Comparison of ENCODE assay signal across 8 cellular contexts in the genomic region with DNA sequence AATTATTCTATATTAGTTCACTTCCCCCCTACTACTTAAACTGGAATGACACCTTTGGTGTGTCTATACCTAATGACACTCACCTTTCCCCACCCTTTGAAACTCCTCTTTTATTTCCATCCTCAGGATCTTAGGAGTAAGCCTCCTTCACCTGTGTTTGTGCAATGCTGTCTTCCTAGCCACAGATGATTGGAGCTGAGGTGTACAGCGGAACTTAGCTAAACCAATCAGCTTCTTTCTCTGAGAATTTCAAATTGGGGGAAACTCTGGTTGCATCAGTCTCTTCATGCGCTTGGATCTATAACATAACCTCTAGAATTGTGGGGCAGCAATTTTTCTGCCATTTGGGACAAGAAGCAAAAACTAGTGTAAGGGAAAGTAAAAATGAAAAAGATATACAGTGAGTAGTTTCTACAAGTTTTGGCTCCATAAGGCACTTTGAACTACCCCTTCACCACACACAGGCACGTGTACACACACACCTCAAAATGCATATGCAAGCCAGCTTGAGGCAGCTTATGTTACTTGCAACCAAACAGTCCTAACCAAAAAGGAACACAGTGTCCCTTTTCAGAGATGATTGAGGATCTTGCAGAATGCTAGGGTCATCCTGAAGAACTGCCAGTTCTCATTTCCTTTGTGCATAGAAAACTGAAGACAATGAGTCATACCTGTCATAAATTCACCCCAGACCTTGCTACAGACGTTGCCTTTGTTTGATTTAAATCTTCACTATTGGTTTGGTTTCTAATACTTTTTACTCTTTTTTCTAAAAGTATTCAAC. TPM values are rescaled to one million over a fixed set of nuclear protein-coding genes. Genes with fewer than 3 reads are reported as not detected.
A peak's percentile ranks its signal among the peaks of the same experiment; 100 is the strongest.
DNase-seq lines count a peak whose midpoint lies in the region; ATAC-seq and TF ChIP-seq lines count a peak whose summit lies in the region.

No MANE protein-coding gene starts in this region.

- no peaks in the 10 kb centered on the region for H3K9me3 ChIP-seq in gastrocnemius medialis

- ATAC-seq in GM19438 (IDR thresholded peaks at IDR 0.05; ENCODE audit: low read depth, unreplicated experiment) (peak; percentile 73), HG03175 (IDR thresholded peaks at IDR 0.05; ENCODE audit: unreplicated experiment) (peak; percentile 79), gastrocnemius medialis (peak; percentile 97)

- H3K4me3 ChIP-seq in astrocyte of the spinal cord (ENCODE audit: low read depth, low read length) (no peak overlapping the region), gastrocnemius medialis (no peak overlapping the region)

- TF ChIP-seq POLR2A in gastrocnemius medialis (IDR thresholded peaks at IDR 0.05), result no peak

- in situ Hi-C loops in astrocyte of the spinal cord (cut with HindIII; ENCODE audit: low sequenced_read_pairs), result loop anchor here (25.0 kb wide), 1 partner anchor 271 kb away; no protein-coding TSS in a partner anchor
- in situ Hi-C loops in gastrocnemius medialis (cut with MboI; ENCODE audit: low sequenced_read_pairs in 4 of 4), result no loop called here

- intact Hi-C loops in gastrocnemius medialis (cut with DNase I; ENCODE audit: low total_unique reads), result loop anchor here (10.0 kb wide), 1 partner anchor 83 kb away; no protein-coding TSS in a partner anchor

- DNase-seq in astrocyte of the spinal cord (ENCODE audit: low read depth, low spot score), result peak; percentile 92
- peak; percentile 77 to 78 for DNase-seq in gastrocnemius medialis
- DNase-seq in NCI-H2227 (lab: John Stamatoyannopoulos, UW; ENCODE audit: unreplicated experiment), result no peak
- no peak for DNase-seq in NCI-H2227 treated with DMSO at 0.1 percent for 48 hours (lab: John Stamatoyannopoulos, UW)
- DNase-seq in SHP77 (lab: John Stamatoyannopoulos, UW), result no peak
- DNase-seq in NCI-H1417 treated with DMSO at 0.1 percent for 48 hours (lab: John Stamatoyannopoulos, UW), result no peak

- peak overlapping the region; percentile 58 to 84 (median 69) for H3K27ac ChIP-seq in gastrocnemius medialis

- H3K27me3 ChIP-seq in gastrocnemius medialis, result no peaks in the 10 kb centered on the region

- no peak for TF ChIP-seq CTCF in astrocyte of the spinal cord (IDR thresholded peaks at IDR 0.05; ENCODE audit: low read depth, low read length)
- no peak for TF ChIP-seq CTCF in gastrocnemius medialis (IDR thresholded peaks at IDR 0.05 in 4 of 5, conservative IDR thresholded peaks at IDR 0.05 in 1 of 5)

- H3K36me3 ChIP-seq in gastrocnemius medialis, result no peaks in the 10 kb centered on the region

- H3K4me1 ChIP-seq in gastrocnemius medialis, result peaks cover 12 to 36% of the 10 kb centered on the region in 2 donors

RNA-seq across cellular contexts. Expression of a gene that starts 36.0 kb away (rescaled TPM):
- 10 to 100 TPM in 3 of 4 donors, 1 to 10 TPM in 1; 6.1 to 12.8 (median 11.8) TPM for total RNA-seq in gastrocnemius medialis

Comparison
In these comparisons a context has a peak if more than half of its experiments do, and no peak if none do; other contexts are left out.
1. DNase-seq: peak in astrocyte of the spinal cord (single experiment) and gastrocnemius medialis (2 of 2); none in NCI-H2227 (single experiment), NCI-H2227 treated with DMSO at 0.1 percent for 48 hours (single experiment), SHP77 (0 of 2) and NCI-H1417 treated with DMSO at 0.1 percent for 48 hours (single experiment).
2. Peak in every context shown above with its lines, with median percentiles within 50 percentile points of each other: ATAC-seq.